41 cellular contexts compared by ENCODE assay signal in the genomic region with DNA sequence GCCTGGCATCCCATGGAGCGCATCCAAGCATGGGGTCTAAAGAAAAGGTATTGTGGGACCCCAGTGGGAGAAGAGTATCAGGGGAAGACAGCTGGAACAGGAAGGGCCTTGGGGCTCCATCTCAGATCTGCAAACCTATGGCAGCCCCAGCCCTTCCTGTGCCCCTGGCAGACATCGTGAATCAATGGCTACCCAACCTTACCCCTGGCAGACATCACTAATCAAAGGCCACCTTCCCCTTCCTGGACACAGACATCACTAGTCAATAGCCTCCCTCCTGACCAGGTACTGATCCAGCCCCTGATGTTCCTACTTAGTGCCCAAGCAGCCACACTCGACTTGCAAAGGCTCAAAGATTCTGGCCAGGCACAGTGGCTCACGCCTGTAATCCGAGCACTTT. TPM values are rescaled to one million over a fixed set of nuclear protein-coding genes. Genes with fewer than 3 reads are reported as not detected.
DNase-seq lines count a peak whose midpoint lies in the region; ATAC-seq, FAIRE-seq and TF ChIP-seq lines count a peak whose summit lies in the region.
"Had no signal": no experiment of that assay in that cellular context is flagged by ENCODE, and none has a peak within 500 bp of the region (broad histone marks: within the 10 kb centered on the region; RNA-seq: fewer than 3 reads in every experiment).

No MANE protein-coding gene starts in this region.

- no peak overlapping the region for H3K4me3 ChIP-seq in HEK293 (ENCODE audit: low read depth, low read length)
- H3K4me3 ChIP-seq in GM12878, result no peak overlapping the region
- no peak overlapping the region for H3K4me3 ChIP-seq in K562
- H3K4me3 ChIP-seq in osteoblast (ENCODE audit: insufficient read depth, low read length), result no peak overlapping the region
- H3K4me3 ChIP-seq: A549; BLaER1; BLaER1 treated with 17β-estradiol and CSF1 and Interleukin-3, amounts not matched to agents 10 nM and 100 nM had no signal

- H3K9ac ChIP-seq in GM12878 (ENCODE audit: control insufficient read depth, insufficient read depth, low read length) (no peak overlapping the region), K562 (ENCODE audit: insufficient read depth in 1 of 2, low read depth in 2 of 2, low read length in 2 of 2) (no peak overlapping the region)
- H3K9ac ChIP-seq: BLaER1; BLaER1 treated with 17β-estradiol and CSF1 and Interleukin-3, amounts not matched to agents 10 nM and 100 nM had no signal

- BruUV-seq in GM12878 (replicated peaks; lab: Mats Ljungman, UMichigan) (no TSS peak), K562 (replicated peaks; lab: Mats Ljungman, UMichigan) (no TSS peak)

- H3K27me3 Mint-ChIP-seq in nephron progenitor cell (ENCODE audit: low read depth, poor library complexity), result peaks cover 9% of the 10 kb centered on the region
- H3K27me3 Mint-ChIP-seq in progenitor cell of endocrine pancreas, result no peaks in the 10 kb centered on the region
- H3K27me3 Mint-ChIP-seq: B cell; CD4-positive, alpha-beta memory T cell had no signal

- H3K27me3 ChIP-seq in GM12878 (replicated peaks in 1 of 2; ENCODE audit: control insufficient read depth in 2 of 2, insufficient read depth in 2 of 2, low read length in 1 of 2) (no peaks in the 10 kb centered on the region), K562 (ENCODE audit: control insufficient read depth in 2 of 2, insufficient read depth in 2 of 2, low read length in 2 of 2) (peaks cover 0 to 19% of the 10 kb centered on the region in 2 experiments; a peak in 3 of 5 replicates), osteoblast (ENCODE audit: insufficient read depth, low read length) (no peaks in the 10 kb centered on the region)
- H3K27me3 ChIP-seq: BE2C; BLaER1; BLaER1 treated with 17β-estradiol and CSF1 and Interleukin-3, amounts not matched to agents 10 nM and 100 nM had no signal

- FAIRE-seq in GM12878 (lab: Jason Lieb, UNC) (no peak), K562 (lab: Jason Lieb, UNC) (no peak)
- FAIRE-seq: A204.1, A549, D721Med had no signal

- no peak for DNase-seq in GM12878 (ENCODE audit: low read depth, low spot score)
- no peak for DNase-seq in K562 (ENCODE audit: extremely low read depth in 1 of 4, low spot score in 3 of 4)
- peak; percentile 69 for DNase-seq in osteoblast (ENCODE audit: insufficient read length, low spot score, missing footprints)
- no peak for DNase-seq in mesenteric fat pad (ENCODE audit: low spot score)
- no peak for DNase-seq in nephron progenitor cell
- no peak for DNase-seq in progenitor cell of endocrine pancreas (ENCODE audit: low spot score, unreplicated experiment)
- DNase-seq: 8988T; ACHN; AML-193; BE2C; C1 segment of cervical spinal cord; Caco-2; Calu3; CD4-positive, alpha-beta memory T cell; CD4-positive, alpha-beta T cell; CD4-positive, CD25-positive, alpha-beta regulatory T cell; CD8-positive, alpha-beta memory T cell; CD8-positive, alpha-beta T cell; COR-L47; DMS 273 treated with DMSO at 0.1 percent for 48 hours; DMS153; DMS53; DMS79; DMS79 treated with DMSO at 0.1 percent for 48 hours; DND-41; EL had no signal

- peaks cover 14% of the 10 kb centered on the region for H3K36me3 Mint-ChIP-seq in nephron progenitor cell (ENCODE audit: low read depth)
- H3K36me3 Mint-ChIP-seq in progenitor cell of endocrine pancreas (ENCODE audit: insufficient read depth), result no peaks in the 10 kb centered on the region
- H3K36me3 Mint-ChIP-seq: CD4-positive, alpha-beta memory T cell; CD4-positive, CD25-positive, alpha-beta regulatory T cell; CD8-positive, alpha-beta memory T cell; CD8-positive, alpha-beta T cell had no signal

- CTCF ChIA-PET in HEK293 (lab: Yijun Ruan, JAX) (no interaction called here), GM12878 (lab: Yijun Ruan, JAX) (no interaction called here), K562 (lab: Yijun Ruan, JAX; ENCODE audit: low intra/inter-chr PET ratio) (no interaction called here)

- no peak overlapping the region for H3K4me3 Mint-ChIP-seq in nephron progenitor cell
- H3K4me3 Mint-ChIP-seq in progenitor cell of endocrine pancreas (ENCODE audit: low read depth), result no peak overlapping the region
- H3K4me3 Mint-ChIP-seq: B cell; CD14-positive monocyte; CD4-positive, alpha-beta memory T cell; CD4-positive, alpha-beta T cell; CD8-positive, alpha-beta memory T cell; CD8-positive, alpha-beta T cell had no signal

- H3K79me2 ChIP-seq in GM12878 (ENCODE audit: control insufficient read depth, insufficient read depth, low read length) (no peaks in the 10 kb centered on the region), K562 (ENCODE audit: control insufficient read depth, insufficient read depth, low read length) (no peaks in the 10 kb centered on the region), osteoblast (ENCODE audit: insufficient read depth, low read length) (no peaks in the 10 kb centered on the region)

- intact Hi-C loops in GM12878 (cut with micrococcal nuclease; ENCODE audit: unreplicated experiment), result no loop called here
- intact Hi-C loops in K562 (cut with micrococcal nuclease), result no loop called here

- H4K20me1 ChIP-seq in GM12878 (ENCODE audit: control insufficient read depth, insufficient read depth) (no peaks in the 10 kb centered on the region), K562 (replicated peaks; ENCODE audit: control insufficient read depth, insufficient read depth, low read length) (no peaks in the 10 kb centered on the region), osteoblast (ENCODE audit: insufficient read depth, low read length) (no peaks in the 10 kb centered on the region)
- H4K20me1 ChIP-seq: BLaER1; BLaER1 treated with 17β-estradiol and CSF1 and Interleukin-3, amounts not matched to agents 10 nM and 100 nM had no signal

- H3K27ac ChIP-seq in HEK293 (ENCODE audit: extremely low read depth, low read depth, low read length), result no peak overlapping the region
- H3K27ac ChIP-seq in GM12878 (ENCODE audit: control insufficient read depth, insufficient read depth), result no peak overlapping the region
- no peak overlapping the region for H3K27ac ChIP-seq in K562 (ENCODE audit: extremely low read depth, low read depth, low read length)
- H3K27ac ChIP-seq in osteoblast (ENCODE audit: low read depth, low read length), result no peak overlapping the region
- H3K27ac ChIP-seq: 22Rv1; A549; BLaER1; BLaER1 treated with 17β-estradiol and CSF1 and Interleukin-3, amounts not matched to agents 10 nM and 100 nM; C4-2B had no signal

- H3K9me3 Mint-ChIP-seq in nephron progenitor cell (no peaks in the 10 kb centered on the region), progenitor cell of endocrine pancreas (ENCODE audit: low read depth) (no peaks in the 10 kb centered on the region)
- H3K9me3 Mint-ChIP-seq: CD4-positive, alpha-beta T cell; CD8-positive, alpha-beta T cell had no signal

- ATAC-seq in GM12878 (no peak), K562 (no peak), HG03196 (IDR thresholded peaks at IDR 0.05; ENCODE audit: unreplicated experiment) (no peak)
- ATAC-seq: A549; CD8-positive, alpha-beta T cell had no signal

- no peaks in the 10 kb centered on the region for H3K9me1 ChIP-seq in K562 (ENCODE audit: control insufficient read depth, insufficient read depth, low read length)

- H2AFZ ChIP-seq in GM12878 (ENCODE audit: control insufficient read depth, low read depth, low read length) (no peak overlapping the region), K562 (ENCODE audit: low read depth, low read length) (no peak overlapping the region), osteoblast (ENCODE audit: low read length) (no peak overlapping the region)

- H3K4me2 ChIP-seq in GM12878 (ENCODE audit: control insufficient read depth, insufficient read depth), result no peak overlapping the region
- no peak overlapping the region for H3K4me2 ChIP-seq in K562 (ENCODE audit: insufficient read depth, low read length)
- H3K4me2 ChIP-seq in osteoblast (ENCODE audit: insufficient read depth, low read length), result no peak overlapping the region
- H3K4me2 ChIP-seq: A549; BLaER1; BLaER1 treated with 17β-estradiol and CSF1 and Interleukin-3, amounts not matched to agents 10 nM and 100 nM had no signal

- TF ChIP-seq EP300 in GM12878 (IDR thresholded peaks at IDR 0.05; ENCODE audit: borderline replicate concordance in 1 of 2, control insufficient read depth in 1 of 2, low read depth in 2 of 2, low read length in 2 of 2) (no peak), K562 (IDR thresholded peaks at IDR 0.05; ENCODE audit: low read length) (no peak)

- H3K9me3 ChIP-seq in HEK293 (ENCODE audit: control insufficient read depth, insufficient read depth, low read depth, low read length) (no peaks in the 10 kb centered on the region), GM12878 (replicated peaks; ENCODE audit: control insufficient read depth, insufficient read depth, low read length) (no peaks in the 10 kb centered on the region), K562 (replicated peaks; ENCODE audit: control insufficient read depth, insufficient read depth, low read depth, low read length) (no peaks in the 10 kb centered on the region), osteoblast (ENCODE audit: low read depth, low read length) (no peaks in the 10 kb centered on the region)
- H3K9me3 ChIP-seq: A549; BE2C; BLaER1; BLaER1 treated with 17β-estradiol and CSF1 and Interleukin-3, amounts not matched to agents 10 nM and 100 nM; Caco-2 had no signal

- WGBS in GM12878 (ENCODE audit: insufficient coverage, insufficient replicate concordance, low lambda C conversion rate, missing lambda C conversion rate), result 15% methylated on average over 5 of the region's 5 CpGs
- WGBS in K562 (ENCODE audit: insufficient coverage, low coverage, missing lambda C conversion rate), result 3% methylated on average over 5 of the region's 5 CpGs

- H3K27ac Mint-ChIP-seq in nephron progenitor cell (no peak overlapping the region), progenitor cell of endocrine pancreas (no peak overlapping the region)
- H3K27ac Mint-ChIP-seq: B cell; CD14-positive monocyte; CD4-positive, alpha-beta memory T cell; CD4-positive, alpha-beta T cell; CD4-positive, CD25-positive, alpha-beta regulatory T cell; CD8-positive, alpha-beta memory T cell; CD8-positive, alpha-beta T cell had no signal

- no peak for TF ChIP-seq CTCF in HEK293 (tag by site-specific recombination; IDR thresholded peaks at IDR 0.05)
- no peak for TF ChIP-seq CTCF in GM12878 (IDR thresholded peaks at IDR 0.05 in 2 of 3, conservative IDR thresholded peaks at IDR 0.05 in 1 of 3; ENCODE audit: control insufficient read depth in 2 of 3, extremely low read depth in 1 of 3, insufficient read depth in 1 of 3, low read depth in 3 of 3, low read length in 3 of 3)
- TF ChIP-seq CTCF in K562 (IDR thresholded peaks at IDR 0.05 in 2 of 3, conservative IDR thresholded peaks at IDR 0.05 in 1 of 3; ENCODE audit: insufficient read depth in 2 of 3, low read depth in 1 of 3, low read length in 3 of 3), result no peak
- TF ChIP-seq CTCF in osteoblast (IDR thresholded peaks at IDR 0.05; ENCODE audit: extremely low read depth, low read depth, low read length), result no peak
- TF ChIP-seq CTCF in nephron progenitor cell (IDR thresholded peaks at IDR 0.05), result no peak
- TF ChIP-seq CTCF in progenitor cell of endocrine pancreas (IDR thresholded peaks at IDR 0.05; ENCODE audit: unreplicated experiment), result no peak

- H3K36me3 ChIP-seq in HEK293 (ENCODE audit: control insufficient read depth in 2 of 2, insufficient read depth in 1 of 2, low read length in 2 of 2) (no peaks in the 10 kb centered on the region), GM12878 (ENCODE audit: control insufficient read depth in 2 of 2, insufficient read depth in 2 of 2, low read length in 1 of 2) (no peaks in the 10 kb centered on the region), K562 (ENCODE audit: control insufficient read depth, insufficient read depth, low read length) (no peaks in the 10 kb centered on the region), osteoblast (ENCODE audit: insufficient read depth, low read length) (no peaks in the 10 kb centered on the region)
- H3K36me3 ChIP-seq: BE2C, BLaER1 had no signal

- in situ Hi-C loops in GM12878 (cut with MboI) (loop anchor here (5.0 kb wide), 1 partner anchor 132 kb away; no protein-coding TSS in a partner anchor), K562 (cut with MboI) (no loop called here)

- TF ChIP-seq POLR2A in GM12878 (IDR thresholded peaks at IDR 0.05; ENCODE audit: low read depth, low read length) (no peak), K562 (conservative IDR thresholded peaks at IDR 0.05) (no peak)

- POLR2A ChIA-PET in HEK293 (lab: Yijun Ruan, JAX), result no interaction called here
- POLR2A ChIA-PET in GM12878 (lab: Charles Lee), result no interaction called here
- POLR2A ChIA-PET in K562 (lab: Yijun Ruan, JAX), result no interaction called here

- RAD21 ChIA-PET in GM12878 (lab: Charles Lee; ENCODE audit: unreplicated experiment), result interaction anchor here (0.6 kb wide), 1 partner anchor 424 kb away, joined by 4 read pairs; no protein-coding TSS in a partner anchor

- H3K4me1 Mint-ChIP-seq in nephron progenitor cell, result peaks cover 5% of the 10 kb centered on the region
- no peaks in the 10 kb centered on the region for H3K4me1 Mint-ChIP-seq in progenitor cell of endocrine pancreas (ENCODE audit: low read depth)

- SMC1A ChIA-PET in GM12878 (lab: Charles Lee; ENCODE audit: uncharacterized antibody, unreplicated experiment), result no interaction called here

- no peaks in the 10 kb centered on the region for H3K4me1 ChIP-seq in HEK293 (ENCODE audit: control insufficient read depth, insufficient read depth, low read length)
- peaks cover 5% of the 10 kb centered on the region for H3K4me1 ChIP-seq in GM12878 (ENCODE audit: control insufficient read depth, insufficient read depth, low read length)
- H3K4me1 ChIP-seq in K562 (replicated peaks in 1 of 2; ENCODE audit: control insufficient read depth in 2 of 2, insufficient read depth in 2 of 2, low read length in 2 of 2), result peaks cover 0 to 12% of the 10 kb centered on the region in 2 experiments; a peak in 2 of 5 replicates
- H3K4me1 ChIP-seq in osteoblast (ENCODE audit: insufficient read depth, low read length), result no peaks in the 10 kb centered on the region
- H3K4me1 ChIP-seq: A549, BE2C, Caco-2 had no signal

- TF ChIP-seq RAD21 in GM12878 (IDR thresholded peaks at IDR 0.05; ENCODE audit: insufficient read depth, low read depth, low read length) (no peak), K562 (CRISPR knock-in tag; conservative IDR thresholded peaks at IDR 0.05 in 1 of 2, IDR thresholded peaks at IDR 0.05 in 1 of 2) (no peak)

RNA-seq across cellular contexts. Expression of a gene that starts 15.8 kb away (rescaled TPM):
- 0.13 and 0.17 TPM in 2 replicates for total RNA-seq in GM12878 (2013; cell fraction: nucleolus; rRNA removed)
- total RNA-seq in GM12878 (2014; rRNA removed) (0.38 and 0.51 TPM in 2 replicates), GM12878 (2014; rRNA removed; fragmentation: Illumina TruSeq; extraction: Trizol) (0.13 and 0.23 TPM in 2 replicates), GM12878 (2021) (0.74 and 0.85 TPM in 2 replicates), K562 (2014; rRNA removed) (23.4 and 29.5 TPM in 2 replicates), K562 (2014; rRNA removed; fragmentation: Illumina TruSeq; extraction: Trizol) (10.7 and 11.0 TPM in 2 replicates), K562 (2015; rRNA removed; fragmentation: Illumina TruSeq; extraction: Trizol) (11.9 and 12.1 TPM in 2 replicates), K562 (2021) (27.6 and 29.0 TPM in 2 replicates), osteoblast (under 0.01 TPM in 2 replicates), mesenteric fat pad (33.9 TPM), progenitor cell of endocrine pancreas (not detected in 2 replicates)
- polyA plus RNA-seq in GM12878 (2011; ENCODE audit: low read depth), result 0.08 TPM
- polyA plus RNA-seq in GM12878 (2011; rRNA removed) (0.01 and 0.03 TPM in 2 replicates), GM12878 (2014; fragmentation: Illumina TruSeq; extraction: Trizol) (0.14 and 0.24 TPM in 2 replicates), GM12878 (2014; fragmentation: Nextera tagmentation; extraction: Ambion mirVana) (under 1 TPM; 0.05 to 0.13 TPM), GM12878 (2014; rRNA removed) (0.35 and 0.48 TPM in 2 replicates), GM12878 (2016; fragmentation: Nextera tagmentation; extraction: Ambion mirVana) (1 to 10 TPM in 1 of 2 experiments, under 1 TPM in 1; 0.88 to 1.2 TPM), K562 (2011; rRNA removed) (7.2 and 9.9 TPM in 2 replicates), K562 (2014; fragmentation: Illumina TruSeq; extraction: Trizol) (12.3 and 13.4 TPM in 2 replicates), K562 (2014; fragmentation: Nextera tagmentation; extraction: Ambion mirVana) (1 to 10 TPM; 1.4 to 5.0 TPM), K562 (2014; rRNA removed) (20.9 and 22.0 TPM in 2 replicates)
- 0.07 and 0.12 TPM in 2 replicates for polyA plus RNA-seq in GM12878 (2011; cell fraction: cytosol; rRNA removed)
- 0.09 and 0.16 TPM in 2 replicates for polyA plus RNA-seq in GM12878 (2011; cell fraction: nucleus; rRNA removed)
- polyA plus RNA-seq in GM12878 (2012), result 0.21 and 0.30 TPM in 2 replicates
- polyA minus RNA-seq in GM12878 (2011; rRNA and poly(A)+ RNA removed), result 0.15 TPM in 1 of 2 replicates, not detected in the other
- polyA minus RNA-seq in GM12878 (2011; cell fraction: cytosol; rRNA and poly(A)+ RNA removed), result not detected in 2 replicates
- polyA minus RNA-seq in GM12878 (2011; cell fraction: nucleus; rRNA and poly(A)+ RNA removed), result 0.24 and 0.77 TPM in 2 replicates
- 16.8 and 60.7 TPM in 2 replicates for total RNA-seq in K562 (2011; cell fraction: chromatin; rRNA removed; ENCODE audit: low replicate concordance)
- 53.0 and 74.2 TPM in 2 replicates for total RNA-seq in K562 (2011; cell fraction: nucleolus; rRNA removed)
- total RNA-seq in K562 (2011; cell fraction: nucleoplasm; rRNA removed), result 25.8 and 31.3 TPM in 2 replicates
- polyA plus RNA-seq in K562 (2011; cell fraction: cytosol; rRNA removed), result 10.5 and 59.1 TPM in 2 replicates
- 4.8 and 12.6 TPM in 2 replicates for polyA plus RNA-seq in K562 (2011; cell fraction: nucleus; rRNA removed)
- polyA plus RNA-seq in K562 (2012), result 15.6 and 20.7 TPM in 2 replicates
- polyA minus RNA-seq in K562 (2011; rRNA and poly(A)+ RNA removed), result 3.2 and 7.2 TPM in 2 replicates
- polyA minus RNA-seq in K562 (2011; cell fraction: cytosol; rRNA and poly(A)+ RNA removed), result 8.0 and 13.6 TPM in 2 replicates
- 12.3 and 14.5 TPM in 2 replicates for polyA minus RNA-seq in K562 (2011; cell fraction: nucleus; rRNA and poly(A)+ RNA removed)
- total RNA-seq: A172; A673; Caco-2; Calu3; CD4-positive, alpha-beta memory T cell; CD4-positive, alpha-beta T cell; CD8-positive, alpha-beta memory T cell; CD8-positive, alpha-beta T cell had no signal
- polyA plus RNA-seq: A549; AG04450; BJ; CD14-positive monocyte; CD4-positive, alpha-beta memory T cell; CD4-positive, CD25-positive, alpha-beta regulatory T cell; CD8-positive, alpha-beta memory T cell had no signal

Comparison
In these comparisons a context has a peak if more than half of its experiments do, and no peak if none do; other contexts are left out.
1. RNA of a gene that starts 15.8 kb away (total RNA-seq): 33.9 TPM in mesenteric fat pad (single experiment) and 10.7 to 74.2 TPM in K562; 0.13 to 0.85 TPM in GM12878, under 0.01 TPM in osteoblast and not detected in progenitor cell of endocrine pancreas; every median in the first group is over 4 times any median in the second.